ENCODE assay signal across 1 cellular context in the genomic region with DNA sequence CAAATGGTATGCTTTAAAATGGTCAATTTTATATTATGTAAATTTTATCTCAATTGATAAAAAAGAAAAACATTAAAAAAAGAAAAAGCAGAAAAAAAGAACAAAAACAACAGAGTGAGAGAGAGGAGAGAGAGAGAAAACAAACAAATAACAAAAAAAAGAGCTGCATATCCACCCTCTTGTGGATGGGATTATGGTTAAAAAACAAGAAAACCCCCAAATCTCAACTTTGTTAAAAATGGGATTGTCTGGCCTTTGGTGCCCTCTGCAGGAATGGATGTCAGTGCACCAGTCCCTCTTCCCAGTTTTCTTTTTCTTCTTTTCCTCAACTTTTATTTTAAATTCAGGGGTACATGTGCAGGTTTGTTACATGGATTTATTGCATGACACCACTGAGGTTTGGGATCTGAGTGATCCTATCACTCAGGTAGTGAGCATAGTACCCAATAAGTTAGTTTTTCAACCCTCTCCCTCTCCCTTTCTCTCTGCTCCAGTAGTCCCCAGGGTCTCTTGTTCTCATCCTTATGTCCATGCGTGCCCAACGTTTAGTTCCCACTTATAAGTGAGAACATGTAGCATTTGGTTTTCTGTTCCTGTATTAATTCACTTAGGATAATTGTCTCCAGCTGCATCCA.
TF ChIP-seq lines count a peak whose summit lies in the region.

No MANE protein-coding gene starts in this region.

TF ChIP-seq in K562, 482 proteins besides CTCF, POLR2A, EP300 and RAD21 (continues in another document):
- no peak for TF ChIP-seq NFRKB (IDR thresholded peaks at IDR 0.05; ENCODE audit: low read depth)
- TF ChIP-seq CREM (IDR thresholded peaks at IDR 0.05; ENCODE audit: low read depth), result no peak
- peak; percentile 38 to 54; a peak in 1 of 4 replicates for TF ChIP-seq FOXK2 (conservative IDR thresholded peaks at IDR 0.05 in 1 of 2, IDR thresholded peaks at IDR 0.05 in 1 of 2; ENCODE audit: low read depth in 2 of 2)
- no peak for TF ChIP-seq CEBPG (CRISPR knock-in tag; IDR thresholded peaks at IDR 0.05)
- no peak for TF ChIP-seq CEBPG (tag; conservative IDR thresholded peaks at IDR 0.05 in 1 of 2, IDR thresholded peaks at IDR 0.05 in 1 of 2)
- TF ChIP-seq FUS (optimal IDR thresholded peaks at IDR 0.05; ENCODE audit: low read depth, low read length), result no peak
- TF ChIP-seq, protein P1, sequence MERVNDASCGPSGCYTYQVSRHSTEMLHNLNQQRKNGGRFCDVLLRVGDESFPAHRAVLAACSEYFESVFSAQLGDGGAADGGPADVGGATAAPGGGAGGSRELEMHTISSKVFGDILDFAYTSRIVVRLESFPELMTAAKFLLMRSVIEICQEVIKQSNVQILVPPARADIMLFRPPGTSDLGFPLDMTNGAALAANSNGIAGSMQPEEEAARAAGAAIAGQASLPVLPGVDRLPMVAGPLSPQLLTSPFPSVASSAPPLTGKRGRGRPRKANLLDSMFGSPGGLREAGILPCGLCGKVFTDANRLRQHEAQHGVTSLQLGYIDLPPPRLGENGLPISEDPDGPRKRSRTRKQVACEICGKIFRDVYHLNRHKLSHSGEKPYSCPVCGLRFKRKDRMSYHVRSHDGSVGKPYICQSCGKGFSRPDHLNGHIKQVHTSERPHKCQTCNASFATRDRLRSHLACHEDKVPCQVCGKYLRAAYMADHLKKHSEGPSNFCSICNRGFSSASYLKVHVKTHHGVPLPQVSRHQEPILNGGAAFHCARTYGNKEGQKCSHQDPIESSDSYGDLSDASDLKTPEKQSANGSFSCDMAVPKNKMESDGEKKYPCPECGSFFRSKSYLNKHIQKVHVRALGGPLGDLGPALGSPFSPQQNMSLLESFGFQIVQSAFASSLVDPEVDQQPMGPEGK (CRISPR knock-in tag; IDR thresholded peaks at IDR 0.05; ENCODE audit: borderline replicate concordance), result no peak
- TF ChIP-seq U2AF1 (optimal IDR thresholded peaks at IDR 0.05; ENCODE audit: low read depth, low read length), result peak; percentile 94
- TF ChIP-seq ZNF785 (CRISPR knock-in tag; IDR thresholded peaks at IDR 0.05), result no peak
- no peak; the same call in 1 of the 2 replicates for TF ChIP-seq ARID1B (IDR thresholded peaks at IDR 0.05)
- TF ChIP-seq STAG1 (CRISPR knock-in tag; IDR thresholded peaks at IDR 0.05; ENCODE audit: borderline replicate concordance), result peak; percentile 74; the same call in 1 of the 2 replicates
- no peak for TF ChIP-seq BACH1 (tag; IDR thresholded peaks at IDR 0.05)
- no peak for TF ChIP-seq PCBP1 (IDR thresholded peaks at IDR 0.05; ENCODE audit: low read depth, low read length, poor library complexity, severe bottlenecking)
- no peak for TF ChIP-seq PHF8 (IDR thresholded peaks at IDR 0.05; ENCODE audit: borderline replicate concordance, low read length)
- 0 out of 4 replicates have a peak, but pooled peaks of 1 of the 2 experiments have one; percentile 39 for TF ChIP-seq RCOR1 (IDR thresholded peaks at IDR 0.05; ENCODE audit: borderline replicate concordance in 1 of 2, low read depth in 2 of 2, low read length in 2 of 2)
- no peak for TF ChIP-seq KHSRP (IDR thresholded peaks at IDR 0.05)
- TF ChIP-seq MLLT1 (IDR thresholded peaks at IDR 0.05), result peak; percentile 49 to 59; a peak in 2 of 4 replicates
- peak; percentile 89 for TF ChIP-seq CC2D1A (IDR thresholded peaks at IDR 0.05)
- no peak for TF ChIP-seq TFAM (CRISPR knock-in tag; conservative IDR thresholded peaks at IDR 0.05)
- no peak for TF ChIP-seq PHF21A (IDR thresholded peaks at IDR 0.05; ENCODE audit: borderline replicate concordance, low read depth)
- TF ChIP-seq BCOR (IDR thresholded peaks at IDR 0.05), result peak; percentile 57; the same call in 1 of the 2 replicates
- TF ChIP-seq CEBPZ (IDR thresholded peaks at IDR 0.05; ENCODE audit: borderline replicate concordance, low read depth, low read length), result no peak
- TF ChIP-seq THRAP3 (IDR thresholded peaks at IDR 0.05; ENCODE audit: borderline replicate concordance), result peak; percentile 91; the same call in 1 of the 2 replicates
- TF ChIP-seq NR2C1 (IDR thresholded peaks at IDR 0.05), result no peak
- no peak for TF ChIP-seq NR2C1 (tag; IDR thresholded peaks at IDR 0.05)
- TF ChIP-seq MLX (CRISPR knock-in tag; conservative IDR thresholded peaks at IDR 0.05), result no peak
- no peak for TF ChIP-seq KAT8 (IDR thresholded peaks at IDR 0.05; ENCODE audit: low read depth)
- TF ChIP-seq TSC22D4 (tag; IDR thresholded peaks at IDR 0.05), result no peak
- no peak for TF ChIP-seq L3MBTL2 (IDR thresholded peaks at IDR 0.05)
- no peak for TF ChIP-seq ARHGAP35 (IDR thresholded peaks at IDR 0.05; ENCODE audit: partially characterized antibody)
- TF ChIP-seq, protein P2, sequence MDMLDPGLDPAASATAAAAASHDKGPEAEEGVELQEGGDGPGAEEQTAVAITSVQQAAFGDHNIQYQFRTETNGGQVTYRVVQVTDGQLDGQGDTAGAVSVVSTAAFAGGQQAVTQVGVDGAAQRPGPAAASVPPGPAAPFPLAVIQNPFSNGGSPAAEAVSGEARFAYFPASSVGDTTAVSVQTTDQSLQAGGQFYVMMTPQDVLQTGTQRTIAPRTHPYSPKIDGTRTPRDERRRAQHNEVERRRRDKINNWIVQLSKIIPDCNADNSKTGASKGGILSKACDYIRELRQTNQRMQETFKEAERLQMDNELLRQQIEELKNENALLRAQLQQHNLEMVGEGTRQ (CRISPR knock-in tag; IDR thresholded peaks at IDR 0.05), result no peak
- TF ChIP-seq, protein P3, sequence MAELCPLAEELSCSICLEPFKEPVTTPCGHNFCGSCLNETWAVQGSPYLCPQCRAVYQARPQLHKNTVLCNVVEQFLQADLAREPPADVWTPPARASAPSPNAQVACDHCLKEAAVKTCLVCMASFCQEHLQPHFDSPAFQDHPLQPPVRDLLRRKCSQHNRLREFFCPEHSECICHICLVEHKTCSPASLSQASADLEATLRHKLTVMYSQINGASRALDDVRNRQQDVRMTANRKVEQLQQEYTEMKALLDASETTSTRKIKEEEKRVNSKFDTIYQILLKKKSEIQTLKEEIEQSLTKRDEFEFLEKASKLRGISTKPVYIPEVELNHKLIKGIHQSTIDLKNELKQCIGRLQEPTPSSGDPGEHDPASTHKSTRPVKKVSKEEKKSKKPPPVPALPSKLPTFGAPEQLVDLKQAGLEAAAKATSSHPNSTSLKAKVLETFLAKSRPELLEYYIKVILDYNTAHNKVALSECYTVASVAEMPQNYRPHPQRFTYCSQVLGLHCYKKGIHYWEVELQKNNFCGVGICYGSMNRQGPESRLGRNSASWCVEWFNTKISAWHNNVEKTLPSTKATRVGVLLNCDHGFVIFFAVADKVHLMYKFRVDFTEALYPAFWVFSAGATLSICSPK (IDR thresholded peaks at IDR 0.05; ENCODE audit: borderline replicate concordance), result no peak
- no peak for TF ChIP-seq ZKSCAN8 (CRISPR knock-in tag; IDR thresholded peaks at IDR 0.05)
- TF ChIP-seq, protein P4, sequence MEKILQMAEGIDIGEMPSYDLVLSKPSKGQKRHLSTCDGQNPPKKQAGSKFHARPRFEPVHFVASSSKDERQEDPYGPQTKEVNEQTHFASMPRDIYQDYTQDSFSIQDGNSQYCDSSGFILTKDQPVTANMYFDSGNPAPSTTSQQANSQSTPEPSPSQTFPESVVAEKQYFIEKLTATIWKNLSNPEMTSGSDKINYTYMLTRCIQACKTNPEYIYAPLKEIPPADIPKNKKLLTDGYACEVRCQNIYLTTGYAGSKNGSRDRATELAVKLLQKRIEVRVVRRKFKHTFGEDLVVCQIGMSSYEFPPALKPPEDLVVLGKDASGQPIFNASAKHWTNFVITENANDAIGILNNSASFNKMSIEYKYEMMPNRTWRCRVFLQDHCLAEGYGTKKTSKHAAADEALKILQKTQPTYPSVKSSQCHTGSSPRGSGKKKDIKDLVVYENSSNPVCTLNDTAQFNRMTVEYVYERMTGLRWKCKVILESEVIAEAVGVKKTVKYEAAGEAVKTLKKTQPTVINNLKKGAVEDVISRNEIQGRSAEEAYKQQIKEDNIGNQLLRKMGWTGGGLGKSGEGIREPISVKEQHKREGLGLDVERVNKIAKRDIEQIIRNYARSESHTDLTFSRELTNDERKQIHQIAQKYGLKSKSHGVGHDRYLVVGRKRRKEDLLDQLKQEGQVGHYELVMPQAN (IDR thresholded peaks at IDR 0.05; ENCODE audit: borderline replicate concordance), result no peak
- no peak for TF ChIP-seq BDP1 (IDR thresholded peaks at IDR 0.05; ENCODE audit: insufficient read depth, insufficient read length)
- peak; percentile 67; the same call in 1 of the 2 replicates for TF ChIP-seq HINFP (tag; conservative IDR thresholded peaks at IDR 0.05; ENCODE audit: low read depth)
- TF ChIP-seq HOXB6 (CRISPR knock-in tag; IDR thresholded peaks at IDR 0.05; ENCODE audit: borderline replicate concordance), result no peak
- TF ChIP-seq LCOR (CRISPR knock-in tag; IDR thresholded peaks at IDR 0.05), result peak; percentile 62; the same call in 1 of the 2 replicates
- no peak for TF ChIP-seq NCOA2 (IDR thresholded peaks at IDR 0.05; ENCODE audit: partially characterized antibody in 2 of 2)
- TF ChIP-seq GABPB1 (CRISPR knock-in tag; IDR thresholded peaks at IDR 0.05), result no peak
- 0 out of 2 replicates have a peak, but pooled peaks have one; percentile 63 for TF ChIP-seq HDGF (IDR thresholded peaks at IDR 0.05)
- 0 out of 2 replicates have a peak, but pooled peaks have one; percentile 55 for TF ChIP-seq MTA1 (IDR thresholded peaks at IDR 0.05; ENCODE audit: borderline replicate concordance)
- TF ChIP-seq XRCC5 (IDR thresholded peaks at IDR 0.05; ENCODE audit: low read depth, low read length), result no peak
- TF ChIP-seq ZNF121 (CRISPR knock-in tag; conservative IDR thresholded peaks at IDR 0.05), result no peak
- no peak for TF ChIP-seq EWSR1 (IDR thresholded peaks at IDR 0.05; ENCODE audit: borderline replicate concordance, low read depth, partially characterized antibody)
- TF ChIP-seq, protein P5, sequence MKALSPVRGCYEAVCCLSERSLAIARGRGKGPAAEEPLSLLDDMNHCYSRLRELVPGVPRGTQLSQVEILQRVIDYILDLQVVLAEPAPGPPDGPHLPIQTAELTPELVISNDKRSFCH (CRISPR knock-in tag; IDR thresholded peaks at IDR 0.05), result no peak
- TF ChIP-seq, protein P5 (tag; IDR thresholded peaks at IDR 0.05), result no peak
- TF ChIP-seq NRF1 (conservative IDR thresholded peaks at IDR 0.05 in 1 of 2, IDR thresholded peaks at IDR 0.05 in 1 of 2), result no peak
- no peak for TF ChIP-seq TEAD2 (tag; IDR thresholded peaks at IDR 0.05)
